28 cellular contexts compared by ENCODE assay signal in the genomic region with DNA sequence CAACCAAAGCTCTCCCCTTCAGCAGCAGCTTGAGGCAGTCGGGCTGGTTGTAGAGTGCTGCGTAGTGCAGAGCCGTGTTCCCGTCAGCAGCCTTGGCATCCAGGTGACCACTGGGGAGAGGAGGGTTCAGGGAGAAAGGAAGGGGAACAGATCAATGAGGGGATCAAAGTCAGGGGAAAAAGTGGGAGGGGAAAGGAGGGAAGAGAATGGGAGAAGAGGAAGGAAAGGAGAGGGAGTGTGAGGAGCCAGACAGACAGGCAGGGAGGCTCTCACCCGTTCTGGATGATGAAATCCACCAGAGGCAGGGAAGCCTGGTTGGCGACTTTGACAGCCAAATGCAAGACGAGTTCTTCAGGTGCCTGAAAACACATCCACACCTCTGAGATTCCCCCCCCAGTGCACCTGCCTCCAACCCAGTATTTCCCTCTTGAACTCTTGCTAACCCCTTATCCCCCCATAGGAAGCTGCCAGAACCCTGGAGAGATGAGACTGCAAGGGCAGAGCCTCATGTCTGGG. TPM values are rescaled to one million over a fixed set of nuclear protein-coding genes. Genes with fewer than 3 reads are reported as not detected.
"Had no signal": no experiment of that assay in that cellular context is flagged by ENCODE, and none has a peak within 500 bp of the region (broad histone marks: within the 10 kb centered on the region; RNA-seq: fewer than 3 reads in every experiment).

No MANE protein-coding gene starts in this region.

- H3K36me3 Mint-ChIP-seq: immature natural killer cell; naive thymus-derived CD8-positive, alpha-beta T cell; stimulated activated memory B cell treated with anti-CD40 and anti-IgM and Interleukin-4, amounts not matched to agents 10 μg/mL and 1 μg/mL and 100 μg/mL, for 72 hours had no signal

- H3K27me3 Mint-ChIP-seq: progenitor cell of endocrine pancreas; stimulated activated naive CD8-positive, alpha-beta T cell treated with anti-CD3 and anti-CD28 coated beads, Interleukin-15, amount 100 ng/mL, for 72 hours; type B pancreatic cell had no signal

- H3K4me1 Mint-ChIP-seq: nephron; neural progenitor cell; stimulated activated memory B cell treated with anti-CD40 and anti-IgM and Interleukin-4, amounts not matched to agents 10 μg/mL and 1 μg/mL and 100 μg/mL, for 72 hours; stimulated activated naive CD8-positive, alpha-beta T cell treated with anti-CD3 and anti-CD28 coated beads, Interleukin-15, amount 100 ng/mL, for 72 hours had no signal

- H3K4me2 ChIP-seq: neural progenitor cell, smooth muscle cell had no signal

- H3K9ac ChIP-seq: neural progenitor cell had no signal

- DNase-seq: immature natural killer cell; kidney; left colon; left lung; lower lobe of right lung; mammary epithelial cell; mesenchymal stem cell; naive thymus-derived CD8-positive, alpha-beta T cell; right lobe of liver; stimulated activated CD4-positive, alpha-beta T cell treated with anti-CD3 and anti-CD28 coated beads, Interleukin-1b, Interleukin-23, amount 100 ng/mL, for 48 hours; stimulated activated CD4-positive, alpha-beta T cell treated with anti-CD3 and anti-CD28 coated beads, Interleukin-2, amount 100 ng/mL, for 48 hours; stimulated activated CD4-positive, alpha-beta T cell treated with anti-CD3 and anti-CD28 coated beads, Interleukin-4, amount 100 ng/mL, for 4 hours; stimulated activated CD8-positive, alpha-beta memory T cell treated with anti-CD3 and anti-CD28 coated beads, Interleukin-4, amount 100 ng/mL, for 48 hours; stimulated activated naive CD4-positive, alpha-beta T cell treated with Interleukin-2 at 50 U/mL for 16 hours; stimulated activated naive CD8-positive, alpha-beta T cell treated with anti-CD3 and anti-CD28 coated beads, Interleukin-15, amount 100 ng/mL, for 72 hours; substantia nigra; uterus had no signal

- H3K27ac Mint-ChIP-seq: naive thymus-derived CD8-positive, alpha-beta T cell; nephron; neural progenitor cell; progenitor cell of endocrine pancreas; stimulated activated memory B cell treated with anti-CD40 and anti-IgM and Interleukin-4, amounts not matched to agents 10 μg/mL and 1 μg/mL and 100 μg/mL, for 72 hours; type B pancreatic cell had no signal

- H3K9me3 ChIP-seq: left lung, lower lobe of right lung, neutrophil, ovary, right atrium auricular region, right lobe of liver, tibial nerve, uterus had no signal

- H3K9me3 Mint-ChIP-seq: immature natural killer cell; naive thymus-derived CD8-positive, alpha-beta T cell; nephron; neural progenitor cell; stimulated activated memory B cell treated with anti-CD40 and anti-IgM and Interleukin-4, amounts not matched to agents 10 μg/mL and 1 μg/mL and 100 μg/mL, for 72 hours; stimulated activated naive CD8-positive, alpha-beta T cell treated with anti-CD3 and anti-CD28 coated beads, Interleukin-15, amount 100 ng/mL, for 72 hours; type B pancreatic cell had no signal

- H3K4me3 Mint-ChIP-seq: immature natural killer cell; naive thymus-derived CD8-positive, alpha-beta T cell; nephron; neural progenitor cell; stimulated activated memory B cell treated with anti-CD40 and anti-IgM and Interleukin-4, amounts not matched to agents 10 μg/mL and 1 μg/mL and 100 μg/mL, for 72 hours; stimulated activated naive CD8-positive, alpha-beta T cell treated with anti-CD3 and anti-CD28 coated beads, Interleukin-15, amount 100 ng/mL, for 72 hours; type B pancreatic cell had no signal

- H3K36me3 ChIP-seq: neural progenitor cell, neutrophil, ovary, uterus had no signal

- H3K4me3 ChIP-seq: left lung, lower lobe of right lung, neural progenitor cell, ovary, right atrium auricular region, right lobe of liver, smooth muscle cell, tibial nerve, uterus had no signal

- FAIRE-seq: islet of Langerhans, kidney had no signal

- ATAC-seq: left colon; left lung; lower lobe of right lung; naive thymus-derived CD8-positive, alpha-beta T cell; right lobe of liver; stimulated activated memory B cell treated with anti-CD40 and anti-IgM and Interleukin-4, amounts not matched to agents 10 μg/mL and 1 μg/mL and 100 μg/mL, for 72 hours; stimulated activated naive CD8-positive, alpha-beta T cell treated with anti-CD3 and anti-CD28 coated beads, Interleukin-15, amount 100 ng/mL, for 72 hours had no signal

- H3K4me1 ChIP-seq: left lung, lower lobe of right lung, neural progenitor cell, right atrium auricular region, right lobe of liver, uterus had no signal

- H2AFZ ChIP-seq: neural progenitor cell had no signal

- H3K27me3 ChIP-seq: ovary, right atrium auricular region, right lobe of liver, tibial nerve, uterus had no signal

- H3K27ac ChIP-seq: left lung, lower lobe of right lung, neural progenitor cell, neutrophil, ovary, right atrium auricular region, right lobe of liver, uterus had no signal

RNA-seq across cellular contexts. Expression of a gene that starts 49.7 kb away (rescaled TPM):
- polyA plus RNA-seq: immature natural killer cell had no signal
